In genomic region chr19:15423130-15423529, GRCh38 we compare ENCODE assay signal across 25 cellular contexts. TPM values are rescaled to one million over a fixed set of nuclear protein-coding genes. Genes with fewer than 3 reads are reported as not detected.
DNase-seq lines count a peak whose midpoint lies in the region; ATAC-seq, FAIRE-seq and TF ChIP-seq lines count a peak whose summit lies in the region.
"Had no signal": no experiment of that assay in that cellular context is flagged by ENCODE, and none has a peak within 500 bp of the region (broad histone marks: within the 10 kb centered on the region; RNA-seq: fewer than 3 reads in every experiment).

No MANE protein-coding gene starts in this region.

- peaks cover 27 to 37% of the 10 kb centered on the region in 2 experiments; a peak in 4 of 5 replicates for H3K36me3 ChIP-seq in HepG2 (replicated peaks in 1 of 2; ENCODE audit: control insufficient read depth in 1 of 2, insufficient read depth in 2 of 2, low read length in 2 of 2)
- H3K36me3 ChIP-seq in right lobe of liver: peaks cover 0 to 35% (median 6%) of the 10 kb centered on the region in 4 donors
- H3K36me3 ChIP-seq in vagina: peaks cover 0 to 48% of the 10 kb centered on the region in 2 donors

- H2AFZ ChIP-seq in HepG2 (ENCODE audit: low read length): no peak overlapping the region
- H2AFZ ChIP-seq: GM23338 had no signal

- CTCF ChIA-PET in HepG2 (lab: Yijun Ruan, JAX; ENCODE audit: low intra/inter-chr PET ratio, low total read pairs): no interaction called here

- DNase-seq in HepG2 (ENCODE audit: low spot score) (no peak), right lobe of liver (no peak), endothelial cell (ENCODE audit: low spot score) (no peak), vagina (ENCODE audit: extremely low spot score in 2 of 2) (no peak), DMS 273 (lab: John Stamatoyannopoulos, UW; ENCODE audit: unreplicated experiment) (no peak), NCI-H2227 (lab: John Stamatoyannopoulos, UW; ENCODE audit: unreplicated experiment) (no peak)
- DNase-seq: 8988T; ACHN; AML-193; BE2C; Caco-2; CD4-positive, CD25-positive, alpha-beta regulatory T cell; CD8-positive, alpha-beta T cell; DMS 273 treated with DMSO at 0.1 percent for 48 hours; DMS79; EL; GDM1; HFFc6 had no signal

- BruUV-seq in HepG2 (replicated peaks; lab: Mats Ljungman, UMichigan): no TSS peak

- H3K79me2 ChIP-seq in HepG2 (ENCODE audit: insufficient read depth, low read length): peaks cover 7% of the 10 kb centered on the region

- no peaks in the 10 kb centered on the region; a peak in 1 of 5 replicates for H3K27me3 ChIP-seq in HepG2 (ENCODE audit: control insufficient read depth in 1 of 2, insufficient read depth in 2 of 2, low read length in 2 of 2)
- no peaks in the 10 kb centered on the region for H3K27me3 ChIP-seq in right lobe of liver
- H3K27me3 ChIP-seq in vagina: no peaks in the 10 kb centered on the region
- H3K27me3 ChIP-seq: BE2C had no signal

- H3K36me3 Mint-ChIP-seq in endothelial cell (ENCODE audit: low read depth, unreplicated experiment): peaks cover 33% of the 10 kb centered on the region

- in situ Hi-C loops in HepG2 (cut with HindIII; ENCODE audit: extremely low pct_ligation_motif_present, low pct_unique_long_range_greater_than_20kb): loop anchor here (10.0 kb wide), 1 partner anchor 132 kb away; no protein-coding TSS in a partner anchor

- no peak for TF ChIP-seq RAD21 in HepG2 (CRISPR knock-in tag; IDR thresholded peaks at IDR 0.05)

- no peak for ATAC-seq in HepG2
- no peak for ATAC-seq in right lobe of liver
- no peak for ATAC-seq in GM18867 (IDR thresholded peaks at IDR 0.05; ENCODE audit: unreplicated experiment)
- ATAC-seq: A549; CD8-positive, alpha-beta T cell; GM12878; GM23338 had no signal

- no peak overlapping the region for H3K9ac ChIP-seq in HepG2 (ENCODE audit: insufficient read depth, low read depth, low read length)

- TF ChIP-seq POLR2A in HepG2 (IDR thresholded peaks at IDR 0.05; ENCODE audit: insufficient read depth in 1 of 2, low read depth in 2 of 2, low read length in 2 of 2) (no peak), right lobe of liver (IDR thresholded peaks at IDR 0.05) (no peak), vagina (IDR thresholded peaks at IDR 0.05) (no peak)

- no peaks in the 10 kb centered on the region for H4K20me1 ChIP-seq in HepG2 (ENCODE audit: insufficient read depth, low read length)

- H3K4me2 ChIP-seq in HepG2 (ENCODE audit: low read depth, low read length): no peak overlapping the region
- H3K4me2 ChIP-seq: A549, GM23338 had no signal

- H3K27me3 Mint-ChIP-seq in endothelial cell (ENCODE audit: unreplicated experiment): peaks cover 22% of the 10 kb centered on the region

- 93% methylated on average over 6 of the region's 6 CpGs for WGBS in HepG2 (ENCODE audit: low lambda C conversion rate)
- 100% methylated on average over 1 of the region's 6 CpGs for WGBS in right lobe of liver (ENCODE audit: insufficient coverage, low coverage, low lambda C conversion rate, missing lambda C conversion rate)

- TF ChIP-seq EP300 in HepG2 (IDR thresholded peaks at IDR 0.05; ENCODE audit: low read depth in 2 of 2, low read length in 2 of 2) (no peak), HepG2 (CRISPR knock-in tag; IDR thresholded peaks at IDR 0.05; ENCODE audit: borderline replicate concordance) (no peak)

- H3K4me1 Mint-ChIP-seq in endothelial cell (ENCODE audit: unreplicated experiment): peaks cover 3% of the 10 kb centered on the region

- no peak for FAIRE-seq in HepG2 (lab: Jason Lieb, UNC)
- FAIRE-seq: A549, GM12878, H54 had no signal

- peak overlapping the region; percentile 25 for H3K4me3 Mint-ChIP-seq in endothelial cell (ENCODE audit: unreplicated experiment)
- H3K4me3 Mint-ChIP-seq: CD4-positive, CD25-positive, alpha-beta regulatory T cell; CD8-positive, alpha-beta T cell; GM23338; HFFc6 had no signal

- H3K27ac Mint-ChIP-seq in endothelial cell (ENCODE audit: unreplicated experiment): no peak overlapping the region
- H3K27ac Mint-ChIP-seq: CD4-positive, CD25-positive, alpha-beta regulatory T cell; CD8-positive, alpha-beta T cell; GM23338; HFFc6 had no signal

- H3K9me3 ChIP-seq in HepG2 (ENCODE audit: low read length) (no peaks in the 10 kb centered on the region; the same call in 1 of the 2 replicates), right lobe of liver (no peaks in the 10 kb centered on the region), vagina (no peaks in the 10 kb centered on the region)
- H3K9me3 ChIP-seq: BE2C, Caco-2, HAP-1 had no signal

- POLR2A ChIA-PET in HepG2 (lab: Yijun Ruan, JAX): no interaction called here

- no peak for TF ChIP-seq CTCF in HepG2 (CRISPR knock-in tag; IDR thresholded peaks at IDR 0.05)
- no peak for TF ChIP-seq CTCF in right lobe of liver (IDR thresholded peaks at IDR 0.05)
- no peak for TF ChIP-seq CTCF in VCaP (conservative IDR thresholded peaks at IDR 0.05)
- no peak for TF ChIP-seq CTCF in endothelial cell (IDR thresholded peaks at IDR 0.05; ENCODE audit: unreplicated experiment)
- TF ChIP-seq CTCF in vagina (IDR thresholded peaks at IDR 0.05): no peak

- no peak overlapping the region for H3K4me3 ChIP-seq in HepG2 (replicated peaks in 1 of 3; ENCODE audit: insufficient read depth in 1 of 3, low read depth in 2 of 3, low read length in 3 of 3)
- no peak overlapping the region for H3K4me3 ChIP-seq in right lobe of liver
- H3K4me3 ChIP-seq in vagina: no peak overlapping the region
- H3K4me3 ChIP-seq: A549, GM12878, GM23338, HAP-1 had no signal

- intact Hi-C loops in HepG2 (cut with micrococcal nuclease; ENCODE audit: unreplicated experiment): no loop called here
- intact Hi-C loops in right lobe of liver (cut with DNase I): no loop called here
- intact Hi-C loops in vagina (cut with DNase I): no loop called here

- H3K4me1 ChIP-seq in HepG2 (ENCODE audit: insufficient read depth, low read length) (no peaks in the 10 kb centered on the region), right lobe of liver (peaks cover 2 to 29% (median 12%) of the 10 kb centered on the region in 4 donors), vagina (peaks cover 38% of the 10 kb centered on the region)
- H3K4me1 ChIP-seq: Caco-2 had no signal

- H3K27ac ChIP-seq in HepG2 (ENCODE audit: extremely low read length, insufficient read depth, low read length): no peak overlapping the region
- peak overlapping the region in 1 of 3 donors; percentile 89 for H3K27ac ChIP-seq in right lobe of liver
- peak overlapping the region; percentile 99 for H3K27ac ChIP-seq in VCaP
- peak overlapping the region; percentile 81 for H3K27ac ChIP-seq in vagina
- H3K27ac ChIP-seq: A549 had no signal

- no peaks in the 10 kb centered on the region for H3K9me3 Mint-ChIP-seq in endothelial cell (ENCODE audit: unreplicated experiment)
- H3K9me3 Mint-ChIP-seq: CD8-positive, alpha-beta T cell; GM23338; HFFc6 had no signal

RNA-seq across cellular contexts. Expression of gene AKAP8L, which starts 4.3 kb away (rescaled TPM):
- total RNA-seq in HepG2 (2016; rRNA removed; fragmentation: Illumina TruSeq; extraction: Trizol) (27.3 and 48.2 TPM in 2 replicates), right lobe of liver (10 to 100 TPM; 27.4 to 69.4 (median 49.6) TPM), endothelial cell (ENCODE audit: unreplicated experiment) (160 TPM), vagina (127 TPM)
- total RNA-seq in HepG2 (2016; cell fraction: cytosol; rRNA removed; fragmentation: Illumina TruSeq; extraction: Trizol; ENCODE audit: low read depth): 42.8 and 43.6 TPM in 2 replicates
- 28.1 and 49.6 TPM in 2 replicates for total RNA-seq in HepG2 (2016; cell fraction: insoluble cytoplasmic fraction; rRNA removed; fragmentation: Illumina TruSeq; extraction: Trizol)
- 19.3 and 21.1 TPM in 2 replicates for total RNA-seq in HepG2 (2016; cell fraction: membrane; rRNA removed; fragmentation: Illumina TruSeq; extraction: Trizol)
- total RNA-seq in HepG2 (2016; cell fraction: nucleus; rRNA removed; fragmentation: Illumina TruSeq; extraction: Trizol): 58.1 and 60.2 TPM in 2 replicates
- polyA plus RNA-seq in HepG2 (2011; rRNA removed): 49.6 and 63.4 TPM in 2 replicates
- polyA plus RNA-seq in HepG2 (2011; cell fraction: cytosol; rRNA removed): 25.4 and 26.0 TPM in 2 replicates
- 267 and 311 TPM in 2 replicates for polyA plus RNA-seq in HepG2 (2011; cell fraction: nucleus; rRNA removed)
- 54.1 and 55.4 TPM in 2 replicates for polyA plus RNA-seq in HepG2 (2012)
- polyA plus RNA-seq in HepG2 (2016; cell fraction: cytosol; fragmentation: Illumina TruSeq; extraction: Trizol; ENCODE audit: low read depth): 3.5 and 4.1 TPM in 2 replicates
- 25.4 and 30.1 TPM in 2 replicates for polyA plus RNA-seq in HepG2 (2016; cell fraction: insoluble cytoplasmic fraction; fragmentation: Illumina TruSeq; extraction: Trizol; ENCODE audit: low read depth)
- polyA plus RNA-seq in HepG2 (2016; cell fraction: membrane; fragmentation: Illumina TruSeq; extraction: Trizol; ENCODE audit: low read depth): 5.6 and 6.0 TPM in 2 replicates
- polyA plus RNA-seq in HepG2 (2016; cell fraction: nucleus; fragmentation: Illumina TruSeq; extraction: Trizol; ENCODE audit: insufficient read depth, low read depth): 142 and 146 TPM in 2 replicates
- polyA minus RNA-seq in HepG2 (2011; rRNA and poly(A)+ RNA removed; ENCODE audit: low replicate concordance): 57.8 and 104 TPM in 2 replicates
- polyA minus RNA-seq in HepG2 (2011; cell fraction: cytosol; rRNA and poly(A)+ RNA removed): 22.7 and 31.4 TPM in 2 replicates
- polyA minus RNA-seq in HepG2 (2011; cell fraction: nucleus; rRNA and poly(A)+ RNA removed): 67.1 and 87.6 TPM in 2 replicates

RNA-seq across cellular contexts. Expression of gene WIZ, which starts 26.6 kb away (rescaled TPM):
- 4.7 and 5.1 TPM in 2 replicates for total RNA-seq in HepG2 (2016; rRNA removed; fragmentation: Illumina TruSeq; extraction: Trizol)
- 1.7 TPM in 2 replicates for total RNA-seq in HepG2 (2016; cell fraction: cytosol; rRNA removed; fragmentation: Illumina TruSeq; extraction: Trizol; ENCODE audit: low read depth)
- 4.4 and 4.5 TPM in 2 replicates for total RNA-seq in HepG2 (2016; cell fraction: insoluble cytoplasmic fraction; rRNA removed; fragmentation: Illumina TruSeq; extraction: Trizol)
- 5.9 TPM in 2 replicates for total RNA-seq in HepG2 (2016; cell fraction: membrane; rRNA removed; fragmentation: Illumina TruSeq; extraction: Trizol)
- 4.9 and 5.5 TPM in 2 replicates for total RNA-seq in HepG2 (2016; cell fraction: nucleus; rRNA removed; fragmentation: Illumina TruSeq; extraction: Trizol)
- 4.8 and 6.3 TPM in 2 replicates for polyA plus RNA-seq in HepG2 (2011; rRNA removed)
- polyA plus RNA-seq in HepG2 (2011; cell fraction: cytosol; rRNA removed): 3.3 and 4.8 TPM in 2 replicates
- 17.3 and 17.8 TPM in 2 replicates for polyA plus RNA-seq in HepG2 (2011; cell fraction: nucleus; rRNA removed)
- 7.0 and 7.1 TPM in 2 replicates for polyA plus RNA-seq in HepG2 (2012)
- polyA plus RNA-seq in HepG2 (2016; cell fraction: cytosol; fragmentation: Illumina TruSeq; extraction: Trizol; ENCODE audit: low read depth): 3.1 and 3.8 TPM in 2 replicates
- polyA plus RNA-seq in HepG2 (2016; cell fraction: insoluble cytoplasmic fraction; fragmentation: Illumina TruSeq; extraction: Trizol; ENCODE audit: low read depth): 11.7 and 16.9 TPM in 2 replicates
- 9.4 and 11.9 TPM in 2 replicates for polyA plus RNA-seq in HepG2 (2016; cell fraction: membrane; fragmentation: Illumina TruSeq; extraction: Trizol; ENCODE audit: low read depth)
- polyA plus RNA-seq in HepG2 (2016; cell fraction: nucleus; fragmentation: Illumina TruSeq; extraction: Trizol; ENCODE audit: insufficient read depth, low read depth): 23.3 and 23.4 TPM in 2 replicates
- 5.2 and 6.7 TPM in 2 replicates for polyA minus RNA-seq in HepG2 (2011; rRNA and poly(A)+ RNA removed; ENCODE audit: low replicate concordance)
- 4.1 and 4.7 TPM in 2 replicates for polyA minus RNA-seq in HepG2 (2011; cell fraction: cytosol; rRNA and poly(A)+ RNA removed)
- polyA minus RNA-seq in HepG2 (2011; cell fraction: nucleus; rRNA and poly(A)+ RNA removed): 7.0 and 7.5 TPM in 2 replicates
- total RNA-seq in right lobe of liver: 10 to 100 TPM; 12.5 to 24.4 (median 14.6) TPM
- 79.0 TPM for total RNA-seq in endothelial cell (ENCODE audit: unreplicated experiment)
- total RNA-seq in vagina: 44.4 TPM

RNA-seq across cellular contexts. Expression of gene RASAL3, which starts 41.2 kb away (rescaled TPM):
- total RNA-seq in HepG2 (2016; rRNA removed; fragmentation: Illumina TruSeq; extraction: Trizol): not detected in 2 replicates
- not detected in 2 replicates for total RNA-seq in HepG2 (2016; cell fraction: cytosol; rRNA removed; fragmentation: Illumina TruSeq; extraction: Trizol; ENCODE audit: low read depth)
- total RNA-seq in HepG2 (2016; cell fraction: insoluble cytoplasmic fraction; rRNA removed; fragmentation: Illumina TruSeq; extraction: Trizol): not detected in 2 replicates
- not detected in 2 replicates for total RNA-seq in HepG2 (2016; cell fraction: membrane; rRNA removed; fragmentation: Illumina TruSeq; extraction: Trizol)
- not detected in 2 replicates for total RNA-seq in HepG2 (2016; cell fraction: nucleus; rRNA removed; fragmentation: Illumina TruSeq; extraction: Trizol)
- not detected in 2 replicates for polyA plus RNA-seq in HepG2 (2011; rRNA removed)
- polyA plus RNA-seq in HepG2 (2011; cell fraction: cytosol; rRNA removed): 0.01 TPM in 1 of 2 replicates, not detected in the other
- polyA plus RNA-seq in HepG2 (2011; cell fraction: nucleus; rRNA removed): 0.09 TPM in 1 of 2 replicates, not detected in the other
- not detected in 2 replicates for polyA plus RNA-seq in HepG2 (2012)
- polyA plus RNA-seq in HepG2 (2016; cell fraction: cytosol; fragmentation: Illumina TruSeq; extraction: Trizol; ENCODE audit: low read depth): not detected in 2 replicates
- polyA plus RNA-seq in HepG2 (2016; cell fraction: insoluble cytoplasmic fraction; fragmentation: Illumina TruSeq; extraction: Trizol; ENCODE audit: low read depth): not detected in 2 replicates
- not detected in 2 replicates for polyA plus RNA-seq in HepG2 (2016; cell fraction: membrane; fragmentation: Illumina TruSeq; extraction: Trizol; ENCODE audit: low read depth)
- polyA plus RNA-seq in HepG2 (2016; cell fraction: nucleus; fragmentation: Illumina TruSeq; extraction: Trizol; ENCODE audit: insufficient read depth, low read depth): not detected in 2 replicates
- not detected in 2 replicates for polyA minus RNA-seq in HepG2 (2011; rRNA and poly(A)+ RNA removed; ENCODE audit: low replicate concordance)
- not detected in 2 replicates for polyA minus RNA-seq in HepG2 (2011; cell fraction: cytosol; rRNA and poly(A)+ RNA removed)
- not detected in 2 replicates for polyA minus RNA-seq in HepG2 (2011; cell fraction: nucleus; rRNA and poly(A)+ RNA removed)
- 1 to 10 TPM in 4 of 6 experiments, under 1 TPM in 2; 0.75 to 1.9 (median 1.1) TPM for total RNA-seq in right lobe of liver
- 1.5 TPM for total RNA-seq in endothelial cell (ENCODE audit: unreplicated experiment)
- total RNA-seq in vagina: 7.9 TPM
- total RNA-seq: Caco-2, HFFc6 had no signal
- polyA plus RNA-seq: A549 had no signal

RNA-seq across cellular contexts. Expression of gene AKAP8, which starts 43.5 kb away (rescaled TPM):
- total RNA-seq in HepG2 (2016; rRNA removed; fragmentation: Illumina TruSeq; extraction: Trizol): 21.2 and 22.1 TPM in 2 replicates
- 3.7 and 3.8 TPM in 2 replicates for total RNA-seq in HepG2 (2016; cell fraction: cytosol; rRNA removed; fragmentation: Illumina TruSeq; extraction: Trizol; ENCODE audit: low read depth)
- total RNA-seq in HepG2 (2016; cell fraction: insoluble cytoplasmic fraction; rRNA removed; fragmentation: Illumina TruSeq; extraction: Trizol): 20.2 and 21.5 TPM in 2 replicates
- 9.1 and 9.4 TPM in 2 replicates for total RNA-seq in HepG2 (2016; cell fraction: membrane; rRNA removed; fragmentation: Illumina TruSeq; extraction: Trizol)
- 17.0 and 19.9 TPM in 2 replicates for total RNA-seq in HepG2 (2016; cell fraction: nucleus; rRNA removed; fragmentation: Illumina TruSeq; extraction: Trizol)
- 15.2 and 15.9 TPM in 2 replicates for polyA plus RNA-seq in HepG2 (2011; rRNA removed)
- polyA plus RNA-seq in HepG2 (2011; cell fraction: cytosol; rRNA removed): 9.5 and 11.1 TPM in 2 replicates
- 35.3 and 39.7 TPM in 2 replicates for polyA plus RNA-seq in HepG2 (2011; cell fraction: nucleus; rRNA removed)
- 11.5 and 13.0 TPM in 2 replicates for polyA plus RNA-seq in HepG2 (2012)
- 1.6 TPM in 2 replicates for polyA plus RNA-seq in HepG2 (2016; cell fraction: cytosol; fragmentation: Illumina TruSeq; extraction: Trizol; ENCODE audit: low read depth)
- 17.4 and 18.4 TPM in 2 replicates for polyA plus RNA-seq in HepG2 (2016; cell fraction: insoluble cytoplasmic fraction; fragmentation: Illumina TruSeq; extraction: Trizol; ENCODE audit: low read depth)
- 3.7 and 4.6 TPM in 2 replicates for polyA plus RNA-seq in HepG2 (2016; cell fraction: membrane; fragmentation: Illumina TruSeq; extraction: Trizol; ENCODE audit: low read depth)
- 47.6 and 49.0 TPM in 2 replicates for polyA plus RNA-seq in HepG2 (2016; cell fraction: nucleus; fragmentation: Illumina TruSeq; extraction: Trizol; ENCODE audit: insufficient read depth, low read depth)
- 13.4 and 15.5 TPM in 2 replicates for polyA minus RNA-seq in HepG2 (2011; rRNA and poly(A)+ RNA removed; ENCODE audit: low replicate concordance)
- polyA minus RNA-seq in HepG2 (2011; cell fraction: cytosol; rRNA and poly(A)+ RNA removed): 8.0 and 10.5 TPM in 2 replicates
- polyA minus RNA-seq in HepG2 (2011; cell fraction: nucleus; rRNA and poly(A)+ RNA removed): 10.9 and 13.4 TPM in 2 replicates
- 10 to 100 TPM in 5 of 6 experiments, 1 to 10 TPM in 1; 10.0 to 20.2 (median 13.3) TPM for total RNA-seq in right lobe of liver
- total RNA-seq in endothelial cell (ENCODE audit: unreplicated experiment): 36.5 TPM
- total RNA-seq in vagina: 27.7 TPM

RNA-seq across cellular contexts. Expression of gene PGLYRP2, which starts 56.2 kb away (rescaled TPM):
- total RNA-seq in HepG2 (2016; rRNA removed; fragmentation: Illumina TruSeq; extraction: Trizol) (0.49 and 1.0 TPM in 2 replicates), right lobe of liver (100 to 1,000 TPM in 2 of 6 experiments, 10 to 100 TPM in 4; 45.1 to 135 (median 59.2) TPM), endothelial cell (ENCODE audit: unreplicated experiment) (not detected), vagina (not detected)
- 0.10 and 0.53 TPM in 2 replicates for total RNA-seq in HepG2 (2016; cell fraction: cytosol; rRNA removed; fragmentation: Illumina TruSeq; extraction: Trizol; ENCODE audit: low read depth)
- 0.46 and 1.3 TPM in 2 replicates for total RNA-seq in HepG2 (2016; cell fraction: insoluble cytoplasmic fraction; rRNA removed; fragmentation: Illumina TruSeq; extraction: Trizol)
- total RNA-seq in HepG2 (2016; cell fraction: membrane; rRNA removed; fragmentation: Illumina TruSeq; extraction: Trizol): 0.17 and 0.49 TPM in 2 replicates
- 0.94 and 1.4 TPM in 2 replicates for total RNA-seq in HepG2 (2016; cell fraction: nucleus; rRNA removed; fragmentation: Illumina TruSeq; extraction: Trizol)
- polyA plus RNA-seq in HepG2 (2011; rRNA removed): 0.04 and 0.35 TPM in 2 replicates
- 0.08 and 0.22 TPM in 2 replicates for polyA plus RNA-seq in HepG2 (2011; cell fraction: cytosol; rRNA removed)
- polyA plus RNA-seq in HepG2 (2011; cell fraction: nucleus; rRNA removed): 0.27 and 0.69 TPM in 2 replicates
- 0.11 and 1.1 TPM in 2 replicates for polyA plus RNA-seq in HepG2 (2012)
- polyA plus RNA-seq in HepG2 (2016; cell fraction: cytosol; fragmentation: Illumina TruSeq; extraction: Trizol; ENCODE audit: low read depth): 0.11 and 0.19 TPM in 2 replicates
- polyA plus RNA-seq in HepG2 (2016; cell fraction: insoluble cytoplasmic fraction; fragmentation: Illumina TruSeq; extraction: Trizol; ENCODE audit: low read depth): 0.35 and 0.38 TPM in 2 replicates
- polyA plus RNA-seq in HepG2 (2016; cell fraction: membrane; fragmentation: Illumina TruSeq; extraction: Trizol; ENCODE audit: low read depth): 0.22 and 0.28 TPM in 2 replicates
- polyA plus RNA-seq in HepG2 (2016; cell fraction: nucleus; fragmentation: Illumina TruSeq; extraction: Trizol; ENCODE audit: insufficient read depth, low read depth): 0.79 and 2.3 TPM in 2 replicates
- 0.07 and 0.34 TPM in 2 replicates for polyA minus RNA-seq in HepG2 (2011; rRNA and poly(A)+ RNA removed; ENCODE audit: low replicate concordance)
- 0.20 TPM in 1 of 2 replicates, not detected in the other for polyA minus RNA-seq in HepG2 (2011; cell fraction: cytosol; rRNA and poly(A)+ RNA removed)
- 1.0 TPM in 1 of 2 replicates, not detected in the other for polyA minus RNA-seq in HepG2 (2011; cell fraction: nucleus; rRNA and poly(A)+ RNA removed)
- total RNA-seq: Caco-2; CD4-positive, CD25-positive, alpha-beta regulatory T cell; CD8-positive, alpha-beta T cell; GM23338; HFFc6 had no signal
- polyA plus RNA-seq: A549, GM23338 had no signal
